Comparison of ENCODE assay signal across 1 cellular context in genomic region chr22:47439643-47440265, GRCh38.
TF ChIP-seq lines count a peak whose summit lies in the region.

No MANE protein-coding gene starts in this region.

TF ChIP-seq in HepG2, 621 proteins besides CTCF, POLR2A, EP300 and RAD21 (continued from another document):
- TF ChIP-seq, protein P1, sequence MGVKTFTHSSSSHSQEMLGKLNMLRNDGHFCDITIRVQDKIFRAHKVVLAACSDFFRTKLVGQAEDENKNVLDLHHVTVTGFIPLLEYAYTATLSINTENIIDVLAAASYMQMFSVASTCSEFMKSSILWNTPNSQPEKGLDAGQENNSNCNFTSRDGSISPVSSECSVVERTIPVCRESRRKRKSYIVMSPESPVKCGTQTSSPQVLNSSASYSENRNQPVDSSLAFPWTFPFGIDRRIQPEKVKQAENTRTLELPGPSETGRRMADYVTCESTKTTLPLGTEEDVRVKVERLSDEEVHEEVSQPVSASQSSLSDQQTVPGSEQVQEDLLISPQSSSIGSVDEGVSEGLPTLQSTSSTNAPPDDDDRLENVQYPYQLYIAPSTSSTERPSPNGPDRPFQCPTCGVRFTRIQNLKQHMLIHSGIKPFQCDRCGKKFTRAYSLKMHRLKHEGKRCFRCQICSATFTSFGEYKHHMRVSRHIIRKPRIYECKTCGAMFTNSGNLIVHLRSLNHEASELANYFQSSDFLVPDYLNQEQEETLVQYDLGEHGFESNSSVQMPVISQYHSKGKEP (CRISPR knock-in tag; IDR thresholded peaks at IDR 0.05), result no peak
- no peak for TF ChIP-seq MTF2 (CRISPR knock-in tag; IDR thresholded peaks at IDR 0.05; ENCODE audit: borderline replicate concordance)
